ENCODE assay signal across 8 cellular contexts in the genomic region with DNA sequence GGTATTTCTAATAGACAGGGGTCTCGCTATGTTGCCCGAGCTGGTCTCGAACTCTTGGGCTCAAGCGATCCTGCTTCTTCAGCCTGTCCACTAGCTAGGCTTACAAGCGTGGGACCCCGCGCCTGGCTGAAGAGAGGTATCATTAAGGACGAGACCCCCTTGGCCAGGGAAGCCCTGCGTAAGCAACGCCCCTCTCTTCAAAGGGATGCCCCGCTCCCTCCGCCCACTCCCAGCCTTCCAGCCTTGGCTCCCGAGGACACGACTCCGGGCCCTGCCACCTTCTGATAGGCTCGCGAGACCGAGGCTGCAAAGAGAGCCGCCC. TPM values are rescaled to one million over a fixed set of nuclear protein-coding genes. Genes with fewer than 3 reads are reported as not detected.
DNase-seq lines count a peak whose midpoint lies in the region; ATAC-seq and TF ChIP-seq lines count a peak whose summit lies in the region.

No MANE protein-coding gene starts in this region.

- H3K27ac ChIP-seq in uterus = peak overlapping the region; percentile 93 to 96

- TF ChIP-seq POLR2A in lower leg skin (IDR thresholded peaks at IDR 0.05) = no peak
- no peak for TF ChIP-seq POLR2A in uterus (IDR thresholded peaks at IDR 0.05)

- peaks cover 6 to 17% of the 10 kb centered on the region in 2 donors for H3K4me1 ChIP-seq in uterus

- peak overlapping the region; percentile 64 for H3K4me3 ChIP-seq in lower leg skin (ENCODE audit: low read depth, poor library complexity, severe bottlenecking)
- H3K4me3 ChIP-seq in uterus = peak overlapping the region; percentile 53 to 98

- H3K36me3 Mint-ChIP-seq in IgD-negative memory B cell (peaks cover 4% of the 10 kb centered on the region), MCF 10A (ENCODE audit: insufficient read depth, unreplicated experiment) (peaks cover 29% of the 10 kb centered on the region)

- no peaks in the 10 kb centered on the region for H3K36me3 ChIP-seq in uterus

- H3K9me3 Mint-ChIP-seq in IgD-negative memory B cell = no peaks in the 10 kb centered on the region
- no peaks in the 10 kb centered on the region for H3K9me3 Mint-ChIP-seq in MCF 10A (ENCODE audit: unreplicated experiment)

- intact Hi-C loops in MCF 10A (cut with micrococcal nuclease) (loop anchor here (2.0 kb wide), 2 partner anchors 55 to 113 kb away; a partner anchor contains a TSS), lower leg skin (cut with DNase I; ENCODE audit: low total_unique reads) (no loop called here), uterus (cut with DNase I; ENCODE audit: low total_unique reads) (loop anchor here (5.0 kb wide), 1 partner anchor 48 kb away; a partner anchor contains a TSS)

- H3K27me3 Mint-ChIP-seq in IgD-negative memory B cell (peaks cover 2% of the 10 kb centered on the region), MCF 10A (ENCODE audit: insufficient read depth, unreplicated experiment) (no peaks in the 10 kb centered on the region)

- WGBS in lower leg skin, 2 donors = 9% methylated on average over 17 to 19 of the region's 19 CpGs

- H3K27ac Mint-ChIP-seq in IgD-negative memory B cell (peak overlapping the region; percentile 93 to 100 (median 98)), MCF 10A (ENCODE audit: low read depth, unreplicated experiment) (peak overlapping the region; percentile 83)

- DNase-seq in NCI-H2081 (lab: John Stamatoyannopoulos, UW) = peak; percentile 98
- no peak for DNase-seq in NCI-H2081 treated with DMSO at 0.1 percent for 48 hours (lab: John Stamatoyannopoulos, UW)
- DNase-seq in MCF 10A (ENCODE audit: unreplicated experiment) = no peak
- DNase-seq in lower leg skin (ENCODE audit: low spot score in 2 of 2) = no peak
- DNase-seq in uterus = no peak
- no peak for DNase-seq in GM19240 (ENCODE audit: insufficient read length, low spot score)

- BruUV-seq in MCF 10A (replicated peaks; lab: Mats Ljungman, UMichigan) = no TSS peak

- no peak for TF ChIP-seq CTCF in MCF 10A (IDR thresholded peaks at IDR 0.05; ENCODE audit: unreplicated experiment)
- no peak for TF ChIP-seq CTCF in lower leg skin (IDR thresholded peaks at IDR 0.05)
- TF ChIP-seq CTCF in uterus (IDR thresholded peaks at IDR 0.05) = no peak

- CTCF ChIA-PET in MCF 10A (lab: Yijun Ruan, JAX) = interaction anchor here (0.8 to 1.0 kb wide), 2 partner anchors 21 to 63 kb away, joined by 3 read pairs; no protein-coding TSS in a partner anchor

- POLR2A ChIA-PET in MCF 10A (lab: Yijun Ruan, JAX) = interaction anchor here (0.6 to 3.4 kb wide), 27 partner anchors 11 to 585 kb away, joined by 3 to 39 read pairs (median 6); a partner anchor contains a TSS

- H3K4me3 Mint-ChIP-seq in IgD-negative memory B cell (peak overlapping the region; percentile 95 to 100 (median 100)), MCF 10A (ENCODE audit: unreplicated experiment) (peak overlapping the region; percentile 87)

- H3K4me1 Mint-ChIP-seq in IgD-negative memory B cell (peaks cover 21 to 32% (median 25%) of the 10 kb centered on the region in 3 donors), MCF 10A (ENCODE audit: insufficient read depth, unreplicated experiment) (peaks cover 17% of the 10 kb centered on the region)

- no peak for ATAC-seq in GM21515 (IDR thresholded peaks at IDR 0.05; ENCODE audit: unreplicated experiment)

- H3K27me3 ChIP-seq in uterus = no peaks in the 10 kb centered on the region

- H3K9me3 ChIP-seq in uterus = no peaks in the 10 kb centered on the region

RNA-seq across cellular contexts. Expression of a gene that starts 0.2 kb away (rescaled TPM):
- polyA plus RNA-seq in IgD-negative memory B cell = 5.4 TPM
- total RNA-seq in MCF 10A (2022) (13.6 and 16.2 TPM in 2 replicates), lower leg skin (1 to 10 TPM; 3.9 to 6.7 (median 5.7) TPM), uterus (10 to 100 TPM in 1 of 4 donors, 1 to 10 TPM in 3; 3.1 to 15.5 (median 9.2) TPM)

RNA-seq across cellular contexts. Expression of a gene that starts 4.2 kb away (rescaled TPM):
- polyA plus RNA-seq in IgD-negative memory B cell = 53.3 TPM
- 17.4 and 20.6 TPM in 2 replicates for total RNA-seq in MCF 10A (2022)
- 10 to 100 TPM; 26.2 to 55.0 (median 40.5) TPM for total RNA-seq in lower leg skin
- 10 to 100 TPM; 22.8 to 55.0 (median 43.3) TPM for total RNA-seq in uterus

RNA-seq across cellular contexts. Expression of a gene that starts 31.6 kb away (rescaled TPM):
- 4.4 TPM for polyA plus RNA-seq in IgD-negative memory B cell
- 15.0 and 19.9 TPM in 2 replicates for total RNA-seq in MCF 10A (2022)
- total RNA-seq in lower leg skin = 1 to 10 TPM; 1.9 to 5.3 (median 3.3) TPM
- 10 to 100 TPM in 3 of 4 donors, 1 to 10 TPM in 1; 1.5 to 24.5 (median 16.8) TPM for total RNA-seq in uterus

RNA-seq across cellular contexts. Expression of a gene that starts 38.3 kb away (rescaled TPM):
- polyA plus RNA-seq in IgD-negative memory B cell = 453 TPM
- 417 and 442 TPM in 2 replicates for total RNA-seq in MCF 10A (2022)
- 100 to 1,000 TPM; 332 to 806 (median 519) TPM for total RNA-seq in lower leg skin
- 100 to 1,000 TPM; 135 to 598 (median 384) TPM for total RNA-seq in uterus

RNA-seq across cellular contexts. Expression of a gene that starts 47.7 kb away (rescaled TPM):
- 4.5 TPM for polyA plus RNA-seq in IgD-negative memory B cell
- total RNA-seq in MCF 10A (2022) (6.1 and 7.4 TPM in 2 replicates), lower leg skin (1 to 10 TPM; 4.3 to 8.8 (median 6.5) TPM), uterus (10 to 100 TPM in 1 of 4 donors, 1 to 10 TPM in 3; 1.3 to 22.6 (median 5.1) TPM)

Comparison
In these comparisons a context has a peak if more than half of its experiments do, and no peak if none do; other contexts are left out.
1. DNase-seq: peak in NCI-H2081 (2 of 2); none in NCI-H2081 treated with DMSO at 0.1 percent for 48 hours (single experiment), MCF 10A (single experiment), lower leg skin (0 of 2), uterus (0 of 2) and GM19240 (single experiment).